In the genomic region with DNA sequence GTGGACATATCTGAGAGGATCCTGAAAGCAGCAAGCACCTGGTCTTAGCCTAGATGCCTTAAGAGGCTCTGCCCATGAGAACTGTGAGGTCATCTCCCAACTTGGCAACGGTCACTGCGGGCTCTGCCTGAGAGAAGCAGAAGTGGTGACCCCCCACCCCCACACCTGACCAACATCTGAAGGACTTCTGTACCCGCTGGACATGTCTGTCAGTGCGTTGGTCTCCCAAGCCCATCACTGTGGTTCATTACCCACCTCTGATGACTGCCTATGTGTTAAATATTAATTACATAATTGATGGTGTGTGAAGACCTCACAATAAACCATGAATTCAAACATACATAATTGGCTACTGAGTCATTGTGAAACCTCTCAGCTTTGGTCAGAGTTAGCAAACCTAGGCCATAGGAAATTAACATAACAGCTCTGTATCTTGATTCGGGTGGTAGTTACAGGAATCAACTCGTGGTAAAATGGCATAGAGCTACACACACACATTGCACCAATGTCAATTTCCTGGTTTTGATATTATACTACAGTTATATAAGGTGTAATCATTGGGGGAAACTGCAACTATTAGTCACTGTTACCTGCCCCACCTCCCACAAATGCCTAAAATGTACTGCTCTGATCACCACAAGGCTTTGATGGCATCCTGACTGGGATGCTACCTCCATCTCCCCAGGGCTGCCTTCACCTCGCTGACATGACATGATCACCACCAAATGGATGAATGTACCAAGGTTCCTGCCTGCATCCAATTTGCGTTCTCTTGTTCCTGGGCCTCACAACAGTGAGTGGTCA, we compare ENCODE assay signal across 12 cellular contexts.
DNase-seq lines count a peak whose midpoint lies in the region; ATAC-seq and TF ChIP-seq lines count a peak whose summit lies in the region.
"Had no signal": no experiment of that assay in that cellular context is flagged by ENCODE, and none has a peak within 500 bp of the region (broad histone marks: within the 10 kb centered on the region; RNA-seq: fewer than 3 reads in every experiment).

No MANE protein-coding gene starts in this region.

- ATAC-seq in GM19397 (IDR thresholded peaks at IDR 0.05; ENCODE audit: unreplicated experiment): peak; percentile 58
- peak; percentile 62 for ATAC-seq in HG03060 (IDR thresholded peaks at IDR 0.05; ENCODE audit: low read depth, unreplicated experiment)
- no peak for ATAC-seq in HG03025 (IDR thresholded peaks at IDR 0.05; ENCODE audit: low FRiP score, unreplicated experiment)
- ATAC-seq: CD8-positive, alpha-beta T cell had no signal

- DNase-seq in GM10266 (ENCODE audit: extremely low spot score): peak; percentile 56
- peak; percentile 25 for DNase-seq in activated naive CD4-positive, alpha-beta T cell treated with anti-CD3 and anti-CD28 coated beads, Interleukin-2, amount 50 U/mL, for 16 hours
- DNase-seq in GM19238 (ENCODE audit: insufficient read length, low spot score): no peak
- no peak for DNase-seq in nucleus accumbens (lab: John Stamatoyannopoulos, UW)
- DNase-seq in SHP77 (lab: John Stamatoyannopoulos, UW): no peak
- DNase-seq: CD8-positive, alpha-beta T cell; HFFc6; NCI-H510A treated with DMSO at 0.1 percent for 48 hours; spleen had no signal

- TF ChIP-seq CTCF in GM10266 (IDR thresholded peaks at IDR 0.05; ENCODE audit: control insufficient read depth, insufficient read depth, low read depth, missing control alignments): no peak

Comparison
In these comparisons a context has a peak if more than half of its experiments do, and no peak if none do; other contexts are left out.
1. DNase-seq: peak in GM10266 (single experiment) and activated naive CD4-positive, alpha-beta T cell treated with anti-CD3 and anti-CD28 coated beads, Interleukin-2, amount 50 U/mL, for 16 hours (single experiment); none in GM19238 (single experiment), nucleus accumbens (0 of 56) and SHP77 (0 of 2).